Comparison of ENCODE assay signal across 8 cellular contexts in the genomic region with DNA sequence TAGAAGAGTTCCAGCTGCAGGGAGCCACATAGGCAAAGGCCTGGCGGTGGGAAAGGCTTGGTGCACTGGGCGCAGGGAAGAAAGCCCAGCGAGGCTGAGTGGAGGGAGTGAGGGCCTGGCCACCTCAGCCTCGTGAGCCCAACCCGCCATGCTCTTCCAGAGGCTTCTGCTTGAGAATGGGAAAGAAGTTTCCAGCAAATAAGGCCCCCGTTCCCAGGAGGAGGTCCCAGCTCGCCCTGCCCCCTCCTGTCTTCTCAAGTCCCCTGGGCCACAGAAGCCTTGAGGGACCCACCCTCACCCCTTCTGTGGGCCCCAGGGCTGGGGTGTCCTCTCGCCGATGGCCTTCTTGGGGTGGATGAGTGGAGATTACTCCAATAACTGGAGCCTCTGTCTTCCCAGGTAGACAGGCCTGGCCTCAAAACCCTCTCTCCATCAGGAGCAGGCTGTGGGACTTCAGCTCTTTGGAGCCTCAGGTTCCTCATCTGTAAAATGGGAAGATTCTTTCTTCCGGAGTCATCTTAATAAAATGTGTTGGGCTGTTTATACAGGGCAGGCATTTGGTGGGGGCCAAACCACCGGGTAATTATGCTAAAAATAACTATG. TPM values are rescaled to one million over a fixed set of nuclear protein-coding genes. Genes with fewer than 3 reads are reported as not detected.
A peak's percentile ranks its signal among the peaks of the same experiment; 100 is the strongest.
DNase-seq lines count a peak whose midpoint lies in the region; ATAC-seq and TF ChIP-seq lines count a peak whose summit lies in the region.

No MANE protein-coding gene starts in this region.

- H3K4me1 ChIP-seq in left ventricle myocardium inferior: peaks cover 56% of the 10 kb centered on the region
- H3K4me1 ChIP-seq in effector memory CD4-positive, alpha-beta T cell (ENCODE audit: control insufficient read depth, insufficient read depth, low read length, poor library complexity, severe bottlenecking): peaks cover 50% of the 10 kb centered on the region

- H3K9me3 Mint-ChIP-seq in activated CD8-positive, alpha-beta T cell treated with anti-CD3 and anti-CD28 coated beads, Interleukin-2, amount 10 ng/mL, durations not matched to agents 7 days and 5 days (ENCODE audit: insufficient read depth): no peaks in the 10 kb centered on the region
- no peaks in the 10 kb centered on the region for H3K9me3 Mint-ChIP-seq in mesothelial cell of epicardium
- no peaks in the 10 kb centered on the region for H3K9me3 Mint-ChIP-seq in type B pancreatic cell

- peak overlapping the region; percentile 75 for H3K27ac ChIP-seq in left ventricle myocardium inferior (replicated peaks)
- H3K27ac ChIP-seq in effector memory CD4-positive, alpha-beta T cell (ENCODE audit: insufficient read depth, low read length, poor library complexity, severe bottlenecking): no peak overlapping the region

- no peak overlapping the region for H3K27ac Mint-ChIP-seq in activated CD8-positive, alpha-beta T cell treated with anti-CD3 and anti-CD28 coated beads, Interleukin-2, amount 10 ng/mL, durations not matched to agents 7 days and 5 days
- H3K27ac Mint-ChIP-seq in mesothelial cell of epicardium: no peak overlapping the region
- peak overlapping the region; percentile 70 for H3K27ac Mint-ChIP-seq in type B pancreatic cell

- H3K4me3 ChIP-seq in left ventricle myocardium inferior: peak overlapping the region; percentile 73
- no peak overlapping the region for H3K4me3 ChIP-seq in effector memory CD4-positive, alpha-beta T cell (ENCODE audit: insufficient read depth, low read depth, low read length, poor library complexity, severe bottlenecking)

- no peaks in the 10 kb centered on the region for H3K36me3 ChIP-seq in left ventricle myocardium inferior
- H3K36me3 ChIP-seq in effector memory CD4-positive, alpha-beta T cell (ENCODE audit: control insufficient read depth, insufficient read depth, low read length): no peaks in the 10 kb centered on the region

- ATAC-seq in left cardiac atrium: no peak
- no peak for ATAC-seq in activated CD8-positive, alpha-beta T cell treated with anti-CD3 and anti-CD28 coated beads, Interleukin-2, amount 10 ng/mL, durations not matched to agents 7 days and 5 days
- no peak for ATAC-seq in GM19351 (IDR thresholded peaks at IDR 0.05; ENCODE audit: unreplicated experiment)

- H3K27me3 ChIP-seq in left ventricle myocardium inferior (ENCODE audit: low read depth): no peaks in the 10 kb centered on the region
- H3K27me3 ChIP-seq in effector memory CD4-positive, alpha-beta T cell (replicated peaks; ENCODE audit: control insufficient read depth, insufficient read depth, low read length, poor library complexity, severe bottlenecking): no peaks in the 10 kb centered on the region

- H3K4me1 Mint-ChIP-seq in activated CD8-positive, alpha-beta T cell treated with anti-CD3 and anti-CD28 coated beads, Interleukin-2, amount 10 ng/mL, durations not matched to agents 7 days and 5 days (ENCODE audit: low read depth): peaks cover 71% of the 10 kb centered on the region
- H3K4me1 Mint-ChIP-seq in mesothelial cell of epicardium: peaks cover 23% of the 10 kb centered on the region
- peaks cover 25% of the 10 kb centered on the region for H3K4me1 Mint-ChIP-seq in type B pancreatic cell (ENCODE audit: unreplicated experiment)

- DNase-seq in left ventricle myocardium inferior (no peak), left cardiac atrium (no peak), mesothelial cell of epicardium (ENCODE audit: low spot score in 2 of 2, unreplicated experiment in 2 of 2) (no peak), type B pancreatic cell (ENCODE audit: extremely low spot score, unreplicated experiment) (no peak), SHP77 (lab: John Stamatoyannopoulos, UW) (no peak)
- no peak for DNase-seq in activated CD8-positive, alpha-beta T cell treated with anti-CD3 and anti-CD28 coated beads, Interleukin-2, amount 10 ng/mL, durations not matched to agents 7 days and 5 days
- DNase-seq in effector memory CD4-positive, alpha-beta T cell: no peak

- no peaks in the 10 kb centered on the region for H3K27me3 Mint-ChIP-seq in activated CD8-positive, alpha-beta T cell treated with anti-CD3 and anti-CD28 coated beads, Interleukin-2, amount 10 ng/mL, durations not matched to agents 7 days and 5 days (ENCODE audit: low read depth)
- no peaks in the 10 kb centered on the region for H3K27me3 Mint-ChIP-seq in mesothelial cell of epicardium (ENCODE audit: low read depth)
- no peaks in the 10 kb centered on the region for H3K27me3 Mint-ChIP-seq in type B pancreatic cell

- H3K4me3 Mint-ChIP-seq in activated CD8-positive, alpha-beta T cell treated with anti-CD3 and anti-CD28 coated beads, Interleukin-2, amount 10 ng/mL, durations not matched to agents 7 days and 5 days: peak overlapping the region; percentile 58
- H3K4me3 Mint-ChIP-seq in mesothelial cell of epicardium: peak overlapping the region; percentile 63
- peak overlapping the region; percentile 83 for H3K4me3 Mint-ChIP-seq in type B pancreatic cell

- POLR2A ChIA-PET in activated CD8-positive, alpha-beta T cell treated with anti-CD3 and anti-CD28 coated beads, Interleukin-2, amount 10 ng/mL, durations not matched to agents 7 days and 5 days (lab: Charles Lee): interaction anchor here (0.5 to 1.4 kb wide), 2 partner anchors 10 to 44 kb away, joined by 3 read pairs; no protein-coding TSS in a partner anchor

- TF ChIP-seq CTCF in left ventricle myocardium inferior (IDR thresholded peaks at IDR 0.05; ENCODE audit: borderline replicate concordance) (no peak), mesothelial cell of epicardium (IDR thresholded peaks at IDR 0.05; ENCODE audit: unreplicated experiment) (no peak), type B pancreatic cell (conservative IDR thresholded peaks at IDR 0.05) (no peak)

- CTCF ChIA-PET in activated CD8-positive, alpha-beta T cell treated with anti-CD3 and anti-CD28 coated beads, Interleukin-2, amount 10 ng/mL, durations not matched to agents 7 days and 5 days (lab: Charles Lee): interaction anchor here (1.1 to 1.4 kb wide), 3 partner anchors 47 to 135 kb away, joined by 3 to 5 read pairs (median 3); a partner anchor contains a TSS

- H3K36me3 Mint-ChIP-seq in activated CD8-positive, alpha-beta T cell treated with anti-CD3 and anti-CD28 coated beads, Interleukin-2, amount 10 ng/mL, durations not matched to agents 7 days and 5 days (ENCODE audit: low read depth): peaks cover 4% of the 10 kb centered on the region
- H3K36me3 Mint-ChIP-seq in mesothelial cell of epicardium (no peaks in the 10 kb centered on the region), type B pancreatic cell (no peaks in the 10 kb centered on the region)

- no peaks in the 10 kb centered on the region for H3K9me3 ChIP-seq in left ventricle myocardium inferior (replicated peaks)
- no peaks in the 10 kb centered on the region for H3K9me3 ChIP-seq in effector memory CD4-positive, alpha-beta T cell (ENCODE audit: control insufficient read depth, low read length)

- intact Hi-C loops in left ventricle myocardium inferior (cut with micrococcal nuclease) (no loop called here), left cardiac atrium (cut with DNase I) (no loop called here)

RNA-seq across cellular contexts. Expression of a gene that starts 0.9 kb away (rescaled TPM):
- total RNA-seq in left ventricle myocardium inferior (28.2 TPM), left cardiac atrium (10 to 100 TPM; 27.5 to 33.7 TPM), mesothelial cell of epicardium (38.3 to 40.2 TPM (median 39.9 TPM) in 3 replicates), type B pancreatic cell (ENCODE audit: low replicate concordance) (23.8 and 44.0 TPM in 2 replicates)
- 10 to 100 TPM; 27.3 to 28.9 TPM for total RNA-seq in activated CD8-positive, alpha-beta T cell treated with anti-CD3 and anti-CD28 coated beads, Interleukin-2, amount 10 ng/mL, durations not matched to agents 7 days and 5 days
